In the genomic region with DNA sequence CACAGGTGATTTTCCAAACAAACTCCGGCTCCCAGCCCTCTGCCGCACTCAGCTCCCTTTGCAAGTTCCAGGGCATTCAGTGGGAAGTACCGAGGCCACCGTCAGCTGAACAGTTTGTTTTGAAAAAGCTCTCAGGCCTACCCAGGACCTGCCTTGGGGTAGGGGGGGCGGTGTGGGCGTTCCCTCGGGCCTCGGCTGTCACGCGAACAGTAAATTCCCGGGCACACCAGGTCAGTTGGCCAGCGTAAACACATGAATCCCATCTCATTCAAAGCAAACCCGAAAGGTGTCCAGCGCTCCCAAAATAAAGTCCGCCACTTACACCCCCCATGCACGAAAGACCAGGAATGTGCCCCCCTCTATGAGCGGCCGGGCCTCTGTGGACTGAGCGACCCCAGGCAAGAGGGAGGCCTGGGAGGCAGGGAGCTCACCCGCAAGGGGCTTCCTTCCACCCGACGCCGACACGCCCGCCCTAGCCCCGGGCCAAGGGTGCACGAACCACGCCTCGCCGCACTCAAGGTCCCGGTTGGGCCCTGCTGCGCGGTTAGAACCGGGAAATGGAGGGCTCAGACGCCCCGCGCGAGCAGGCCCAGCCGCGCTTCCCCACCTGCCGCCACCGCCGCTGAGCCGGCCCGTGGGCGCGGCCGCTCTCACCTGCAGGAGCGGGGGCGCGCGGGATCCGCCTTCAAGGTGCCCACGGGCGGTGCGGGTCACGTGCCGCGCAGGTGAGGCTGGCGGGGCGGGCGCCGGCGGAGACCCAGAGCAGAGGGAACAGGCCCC, we compare ENCODE assay signal across 8 cellular contexts. TPM values are rescaled to one million over a fixed set of nuclear protein-coding genes. Genes with fewer than 3 reads are reported as not detected.
DNase-seq lines count a peak whose midpoint lies in the region; ATAC-seq and TF ChIP-seq lines count a peak whose summit lies in the region.

WDSUB1 (minus strand) TSS at position 775 of the 780 bp plus-strand sequence. CDS start 3,634 bp downstream, outside the sequence.

- peaks cover 29% of the 10 kb centered on the region for H3K4me1 Mint-ChIP-seq in activated naive CD4-positive, alpha-beta T cell treated with anti-CD3 and anti-CD28 coated beads, Interleukin-2, amount 50 U/mL, for 24 hours

- H3K9me3 ChIP-seq in neutrophil (no peaks in the 10 kb centered on the region), aorta (ENCODE audit: control insufficient read depth, low read length) (no peaks in the 10 kb centered on the region)

- H3K9me3 Mint-ChIP-seq in activated naive CD4-positive, alpha-beta T cell treated with anti-CD3 and anti-CD28 coated beads, Interleukin-2, amount 50 U/mL, for 24 hours, result no peaks in the 10 kb centered on the region

- intact Hi-C loops in aorta (cut with DNase I), result no loop called here

- WGBS in aorta, 2 donors, result 0 to 1% methylated on average over 54 to 64 of the region's 64 CpGs

- no peaks in the 10 kb centered on the region for H3K27me3 ChIP-seq in neutrophil
- no peaks in the 10 kb centered on the region for H3K27me3 ChIP-seq in aorta (ENCODE audit: control insufficient read depth in 1 of 2, insufficient read depth in 2 of 2, low read length in 1 of 2)

- peak within 1 kb of the TSS; percentile 87 for H3K4me3 Mint-ChIP-seq in activated naive CD4-positive, alpha-beta T cell treated with anti-CD3 and anti-CD28 coated beads, Interleukin-2, amount 50 U/mL, for 24 hours

- DNase-seq in AG09309 (ENCODE audit: low read depth) (peak; percentile 14), NCI-H748 treated with DMSO at 0.1 percent for 48 hours (lab: John Stamatoyannopoulos, UW) (peak; percentile 61), glomerular visceral epithelial cell (ENCODE audit: extremely low spot score) (peak; percentile 81), aorta (peak; percentile 77 to 89)

- ATAC-seq in GM18508 (IDR thresholded peaks at IDR 0.05; ENCODE audit: insufficient read depth, unreplicated experiment) (peak; percentile 7), HG03103 (IDR thresholded peaks at IDR 0.05; ENCODE audit: low read depth, unreplicated experiment) (peak; percentile 9), aorta (ENCODE audit: low FRiP score) (peak; percentile 64)

- peak within 1 kb of the TSS; percentile 87 for H3K27ac Mint-ChIP-seq in activated naive CD4-positive, alpha-beta T cell treated with anti-CD3 and anti-CD28 coated beads, Interleukin-2, amount 50 U/mL, for 24 hours

- H3K4me3 ChIP-seq in AG09309 (ENCODE audit: control insufficient read depth, low read depth, low read length) (peak within 1 kb of the TSS; percentile 98), neutrophil (ENCODE audit: low read depth in 1 of 2, low read length in 1 of 2) (peak within 1 kb of the TSS; percentile 69 to 71), aorta (ENCODE audit: low read length in 2 of 2) (peak within 1 kb of the TSS; percentile 79 to 82)

- H3K4me1 ChIP-seq in neutrophil (ENCODE audit: control insufficient read depth in 1 of 2, insufficient read depth in 1 of 2, low read depth in 1 of 2, low read length in 1 of 2) (peaks cover 24 to 25% of the 10 kb centered on the region in 2 experiments), aorta (ENCODE audit: control insufficient read depth in 1 of 2, insufficient read depth in 2 of 2, low read length in 2 of 2) (no peaks in the 10 kb centered on the region)

- no peaks in the 10 kb centered on the region for H3K36me3 ChIP-seq in neutrophil
- no peaks in the 10 kb centered on the region for H3K36me3 ChIP-seq in aorta (ENCODE audit: control insufficient read depth in 1 of 2, insufficient read depth in 2 of 2, low read length in 1 of 2)

- no peaks in the 10 kb centered on the region for H3K27me3 Mint-ChIP-seq in activated naive CD4-positive, alpha-beta T cell treated with anti-CD3 and anti-CD28 coated beads, Interleukin-2, amount 50 U/mL, for 24 hours

- H3K36me3 Mint-ChIP-seq in activated naive CD4-positive, alpha-beta T cell treated with anti-CD3 and anti-CD28 coated beads, Interleukin-2, amount 50 U/mL, for 24 hours, result no peaks in the 10 kb centered on the region

- no peak for TF ChIP-seq CTCF in AG09309 (IDR thresholded peaks at IDR 0.05; ENCODE audit: control insufficient read depth, insufficient read depth, low read depth, low read length, missing control alignments)
- TF ChIP-seq CTCF in neutrophil (IDR thresholded peaks at IDR 0.05), result peak; percentile 32

- H3K27ac ChIP-seq in neutrophil (peak within 1 kb of the TSS; percentile 82), aorta (ENCODE audit: low read depth in 1 of 2, low read length in 2 of 2) (peak within 1 kb of the TSS; percentile 31 to 83)

RNA-seq across cellular contexts. Expression of gene WDSUB1, which starts in this region (rescaled TPM):
- total RNA-seq in aorta, result 10 to 100 TPM in 1 of 2 donors, 1 to 10 TPM in 1; 5.2 to 11.3 TPM
- 1 to 10 TPM; 7.5 to 9.6 TPM for polyA plus RNA-seq in aorta

Comparison
In these comparisons a context has a peak if more than half of its experiments do, and no peak if none do; other contexts are left out.
1. Peak in every context shown above with its lines: DNase-seq, ATAC-seq, H3K4me3 ChIP-seq and H3K27ac ChIP-seq.
2. DNase-seq: peak in every context shown above with its lines; median percentile 83 in aorta; 81 in glomerular visceral epithelial cell; 61 in NCI-H748 treated with DMSO at 0.1 percent for 48 hours; 14 in AG09309.
3. ATAC-seq: peak in every context shown above with its lines; median percentile 64 in aorta; 9 in HG03103; 7 in GM18508.